Comparison of ENCODE assay signal across 9 cellular contexts in genomic region chr7:45573636-45574470, GRCh38. TPM values are rescaled to one million over a fixed set of nuclear protein-coding genes. Genes with fewer than 3 reads are reported as not detected.
DNase-seq lines count a peak whose midpoint lies in the region; ATAC-seq and TF ChIP-seq lines count a peak whose summit lies in the region.
"Had no signal": no experiment of that assay in that cellular context is flagged by ENCODE, and none has a peak within 500 bp of the region (broad histone marks: within the 10 kb centered on the region; RNA-seq: fewer than 3 reads in every experiment).

Gene ADCY1, plus strand, starts transcription at chr7:45574368. Its CDS starts 176 bp downstream, at chr7:45574544.

- DNase-seq in AG08395 (ENCODE audit: low spot score) (peak; percentile 54), GM20000 (ENCODE audit: low spot score) (peak; percentile 80), left ventricle myocardium superior (peak; percentile 62), SIG-M5 treated with dmso at 0.1 percent for 504 hours (lab: John Stamatoyannopoulos, UW; ENCODE audit: unreplicated experiment) (no peak)
- DNase-seq in activated CD4-positive, alpha-beta T cell treated with anti-CD3 and anti-CD28 coated beads, Interleukin-2, amount 50 U/mL, for 48 hours = peak; percentile 16 to 20

- peaks cover 0 to 10% (median 7%) of the 10 kb centered on the region in 3 donors for H3K27me3 ChIP-seq in skeletal muscle tissue (ENCODE audit: control insufficient read depth in 3 of 3, insufficient read depth in 3 of 3, low read length in 3 of 3)

- no peak within 1 kb of the TSS for H3K27ac ChIP-seq in skeletal muscle tissue (ENCODE audit: low read depth, low read length)
- H3K27ac ChIP-seq: epithelial cell of prostate had no signal

- H3K9me3 ChIP-seq in skeletal muscle tissue (ENCODE audit: control insufficient read depth in 3 of 3, low read length in 3 of 3) = no peaks in the 10 kb centered on the region

- ATAC-seq in left ventricle myocardium superior = peak; percentile 22
- ATAC-seq in GM21360 (IDR thresholded peaks at IDR 0.05; ENCODE audit: unreplicated experiment) = no peak
- ATAC-seq in GM19463 (IDR thresholded peaks at IDR 0.05; ENCODE audit: unreplicated experiment) = no peak

- H3K36me3 ChIP-seq in skeletal muscle tissue (ENCODE audit: control insufficient read depth in 3 of 3, insufficient read depth in 3 of 3, low read length in 3 of 3) = no peaks in the 10 kb centered on the region

- peak within 1 kb of the TSS; percentile 69 to 83 (median 81) for H3K4me3 ChIP-seq in skeletal muscle tissue (ENCODE audit: low read length in 3 of 3)

- H3K9ac ChIP-seq in skeletal muscle tissue (ENCODE audit: low read depth in 1 of 3, low read length in 3 of 3) = peak within 1 kb of the TSS; percentile 68 to 82 (median 73)

- peaks cover 10 to 15% (median 15%) of the 10 kb centered on the region in 3 donors for H3K4me1 ChIP-seq in skeletal muscle tissue (ENCODE audit: control insufficient read depth in 3 of 3, insufficient read depth in 3 of 3, low read length in 3 of 3)

- intact Hi-C loops in left ventricle myocardium superior (cut with micrococcal nuclease) = no loop called here

- TF ChIP-seq CTCF in GM20000 (IDR thresholded peaks at IDR 0.05; ENCODE audit: extremely low read depth, missing control alignments) = no peak

RNA-seq across cellular contexts. Expression of gene ADCY1, which starts in this region (rescaled TPM):
- 8.9 TPM for total RNA-seq in left ventricle myocardium superior
- total RNA-seq in skeletal muscle tissue = 9.9 TPM
